ENCODE assay signal across 18 cellular contexts in the genomic region with DNA sequence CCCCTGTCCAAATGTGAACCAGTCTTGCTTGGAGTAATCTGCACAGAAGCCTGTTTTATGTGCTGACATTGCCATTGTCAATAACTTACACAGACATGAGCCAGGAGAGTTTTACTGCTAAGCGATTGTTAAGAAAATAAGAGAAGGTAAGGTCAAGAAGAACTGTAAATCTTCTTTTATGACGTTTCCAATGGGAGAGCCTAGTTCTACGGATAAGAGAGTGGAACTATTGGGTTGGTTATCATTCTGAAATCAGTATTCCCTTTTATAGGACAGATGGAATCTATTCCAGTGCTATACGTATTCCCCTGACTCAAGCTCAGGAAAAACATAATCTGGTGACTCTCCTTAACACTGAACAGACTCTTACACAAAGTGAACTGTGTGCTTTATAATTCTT.
DNase-seq lines count a peak whose midpoint lies in the region; ATAC-seq and TF ChIP-seq lines count a peak whose summit lies in the region.
"Had no signal": no experiment of that assay in that cellular context is flagged by ENCODE, and none has a peak within 500 bp of the region (broad histone marks: within the 10 kb centered on the region; RNA-seq: fewer than 3 reads in every experiment).

No MANE protein-coding gene starts in this region.

- intact Hi-C loops in breast epithelium (cut with DNase I; ENCODE audit: low total_unique reads) (no loop called here), MCF 10A (cut with micrococcal nuclease) (no loop called here)

- TF ChIP-seq POLR2A in breast epithelium (IDR thresholded peaks at IDR 0.05) (no peak), tibial nerve (IDR thresholded peaks at IDR 0.05) (no peak)

- ATAC-seq in GM18870 (IDR thresholded peaks at IDR 0.05; ENCODE audit: unreplicated experiment) (no peak), HG03095 (IDR thresholded peaks at IDR 0.05; ENCODE audit: unreplicated experiment) (no peak), GM18873 (IDR thresholded peaks at IDR 0.05; ENCODE audit: low FRiP score, unreplicated experiment) (no peak)
- ATAC-seq: right lobe of liver had no signal

- no TSS peak for BruUV-seq in MCF 10A (replicated peaks; lab: Mats Ljungman, UMichigan)

- H3K27ac ChIP-seq in breast epithelium: peak overlapping the region; percentile 51 to 60
- peak overlapping the region; percentile 48 to 96 (median 72) for H3K27ac ChIP-seq in tibial nerve
- H3K27ac ChIP-seq: PC-9, right lobe of liver, tibial artery had no signal

- DNase-seq in breast epithelium (ENCODE audit: low spot score in 2 of 2) (no peak), MCF 10A (ENCODE audit: unreplicated experiment) (no peak), chondrocyte (ENCODE audit: low spot score) (no peak), left kidney (ENCODE audit: low read depth, low spot score) (peak; percentile 73), tibial nerve (ENCODE audit: low spot score in 2 of 2) (no peak)
- DNase-seq: activated B cell treated with CpG ODN at 0.5 μM for 24 hours; activated CD8-positive, alpha-beta memory T cell treated with anti-CD3 and anti-CD28 coated beads, Interleukin-2, amount 50 U/mL, for 4 hours; activated naive CD4-positive, alpha-beta T cell treated with Interleukin-2 at 50 U/mL for 16 hours; CD4-positive, CD25-positive, alpha-beta regulatory T cell; immature natural killer cell; NCI-H1930; NCI-H510A treated with DMSO at 0.1 percent for 48 hours; PC-9; right lobe of liver; tibial artery had no signal

- H3K9me3 ChIP-seq in breast epithelium: no peaks in the 10 kb centered on the region
- no peaks in the 10 kb centered on the region for H3K9me3 ChIP-seq in tibial nerve
- H3K9me3 ChIP-seq: right lobe of liver, tibial artery had no signal

- peak overlapping the region; percentile 52 to 60 (median 55) for H3K4me3 ChIP-seq in breast epithelium
- H3K4me3 ChIP-seq in tibial nerve: peak overlapping the region in 3 of 4 donors; percentile 0 to 54 (median 53)
- H3K4me3 ChIP-seq: PC-9, right lobe of liver, tibial artery had no signal

- peaks cover 0 to 5% of the 10 kb centered on the region in 2 donors for H3K4me1 ChIP-seq in breast epithelium
- peaks cover 0 to 76% (median 21%) of the 10 kb centered on the region in 4 donors for H3K4me1 ChIP-seq in tibial nerve
- H3K4me1 ChIP-seq: right lobe of liver had no signal

- 33 to 50% methylated on average over 4 of the region's 4 CpGs for WGBS in tibial nerve, 2 donors

- no peak for TF ChIP-seq EP300 in tibial nerve (IDR thresholded peaks at IDR 0.05)

- H3K4me3 Mint-ChIP-seq in MCF 10A (ENCODE audit: unreplicated experiment): no peak overlapping the region
- peak overlapping the region; percentile 90 for H3K4me3 Mint-ChIP-seq in chondrocyte (ENCODE audit: unreplicated experiment)
- H3K4me3 Mint-ChIP-seq: activated B cell treated with CpG ODN at 0.5 μM for 24 hours; CD4-positive, CD25-positive, alpha-beta regulatory T cell; immature natural killer cell had no signal

- H3K27ac Mint-ChIP-seq in MCF 10A (ENCODE audit: low read depth, unreplicated experiment) (no peak overlapping the region), chondrocyte (ENCODE audit: unreplicated experiment) (peak overlapping the region; percentile 99)
- H3K27ac Mint-ChIP-seq: activated B cell treated with CpG ODN at 0.5 μM for 24 hours; CD4-positive, CD25-positive, alpha-beta regulatory T cell; immature natural killer cell had no signal

- no peaks in the 10 kb centered on the region for H3K27me3 Mint-ChIP-seq in MCF 10A (ENCODE audit: insufficient read depth, unreplicated experiment)
- H3K27me3 Mint-ChIP-seq in chondrocyte (ENCODE audit: low read depth): no peaks in the 10 kb centered on the region
- H3K27me3 Mint-ChIP-seq: activated B cell treated with CpG ODN at 0.5 μM for 24 hours had no signal

- no peaks in the 10 kb centered on the region for H3K9me3 Mint-ChIP-seq in MCF 10A (ENCODE audit: unreplicated experiment)
- H3K9me3 Mint-ChIP-seq in chondrocyte (ENCODE audit: low read depth): no peaks in the 10 kb centered on the region
- H3K9me3 Mint-ChIP-seq: activated B cell treated with CpG ODN at 0.5 μM for 24 hours; CD4-positive, CD25-positive, alpha-beta regulatory T cell; immature natural killer cell had no signal

- CTCF ChIA-PET in MCF 10A (lab: Yijun Ruan, JAX): interaction anchor here (0.7 kb wide), 1 partner anchor 1344 kb away, joined by 6 read pairs; no protein-coding TSS in a partner anchor

- TF ChIP-seq CTCF in breast epithelium (IDR thresholded peaks at IDR 0.05) (no peak), MCF 10A (IDR thresholded peaks at IDR 0.05; ENCODE audit: unreplicated experiment) (no peak), chondrocyte (IDR thresholded peaks at IDR 0.05) (no peak), tibial nerve (IDR thresholded peaks at IDR 0.05) (no peak)

- POLR2A ChIA-PET in MCF 10A (lab: Yijun Ruan, JAX): interaction anchor here (0.6 kb wide), 1 partner anchor 183 kb away, joined by 3 read pairs; no protein-coding TSS in a partner anchor

- H3K27me3 ChIP-seq in breast epithelium (no peaks in the 10 kb centered on the region), tibial nerve (no peaks in the 10 kb centered on the region)
- H3K27me3 ChIP-seq: right lobe of liver, tibial artery had no signal

- H3K36me3 ChIP-seq in breast epithelium (no peaks in the 10 kb centered on the region), tibial nerve (no peaks in the 10 kb centered on the region)
- H3K36me3 ChIP-seq: right lobe of liver, tibial artery had no signal

- H3K36me3 Mint-ChIP-seq in MCF 10A (ENCODE audit: insufficient read depth, unreplicated experiment) (peaks cover 21% of the 10 kb centered on the region), chondrocyte (ENCODE audit: low read depth) (peaks cover 2% of the 10 kb centered on the region)
- H3K36me3 Mint-ChIP-seq: CD4-positive, CD25-positive, alpha-beta regulatory T cell had no signal

- H3K4me1 Mint-ChIP-seq in MCF 10A (ENCODE audit: insufficient read depth, unreplicated experiment) (peaks cover 4% of the 10 kb centered on the region), chondrocyte (ENCODE audit: low read depth) (peaks cover 93% of the 10 kb centered on the region)
- H3K4me1 Mint-ChIP-seq: immature natural killer cell had no signal
